9 cellular contexts compared by ENCODE assay signal in genomic region chr19:3692141-3693029, GRCh38. TPM values are rescaled to one million over a fixed set of nuclear protein-coding genes. Genes with fewer than 3 reads are reported as not detected.
DNase-seq lines count a peak whose midpoint lies in the region; ATAC-seq and TF ChIP-seq lines count a peak whose summit lies in the region.
"Had no signal": no experiment of that assay in that cellular context is flagged by ENCODE, and none has a peak within 500 bp of the region (broad histone marks: within the 10 kb centered on the region; RNA-seq: fewer than 3 reads in every experiment).

No MANE protein-coding gene starts in this region.

- H3K36me3 Mint-ChIP-seq in CD8-positive, alpha-beta memory T cell = peaks cover 0 to 10% (median 2%) of the 10 kb centered on the region in 3 donors
- H3K36me3 Mint-ChIP-seq in T-cell = no peaks in the 10 kb centered on the region
- H3K36me3 Mint-ChIP-seq in naive thymus-derived CD8-positive, alpha-beta T cell = peaks cover 0 to 2% (median 0%) of the 10 kb centered on the region in 3 donors

- H3K27ac ChIP-seq in CD8-positive, alpha-beta memory T cell (ENCODE audit: low read depth, low read length) = no peak overlapping the region

- CTCF ChIA-PET in CD8-positive, alpha-beta memory T cell (lab: Charles Lee) = interaction anchor here (1.0 to 3.2 kb wide), 7 partner anchors 11 to 137 kb away, joined by 3 to 15 read pairs (median 5); no protein-coding TSS in a partner anchor
- CTCF ChIA-PET in T-cell (lab: Charles Lee) = interaction anchor here (0.6 to 0.8 kb wide), 2 partner anchors 10 to 32 kb away, joined by 3 read pairs; no protein-coding TSS in a partner anchor

- ATAC-seq in T-cell (replicated peaks in 1 of 4) = peak; percentile 34 to 56 (median 36)
- ATAC-seq in naive thymus-derived CD8-positive, alpha-beta T cell = peak; percentile 36 to 54
- ATAC-seq in HG03097 (IDR thresholded peaks at IDR 0.05; ENCODE audit: low FRiP score, unreplicated experiment) = no peak

- no peaks in the 10 kb centered on the region for H3K27me3 Mint-ChIP-seq in CD8-positive, alpha-beta memory T cell
- no peaks in the 10 kb centered on the region for H3K27me3 Mint-ChIP-seq in T-cell
- no peaks in the 10 kb centered on the region for H3K27me3 Mint-ChIP-seq in naive thymus-derived CD8-positive, alpha-beta T cell

- POLR2A ChIA-PET in CD8-positive, alpha-beta memory T cell (lab: Charles Lee) = interaction anchor here (0.5 to 0.7 kb wide), 2 partner anchors 21 to 56 kb away, joined by 3 read pairs; no protein-coding TSS in a partner anchor
- POLR2A ChIA-PET in T-cell (lab: Charles Lee) = no interaction called here
- POLR2A ChIA-PET in naive thymus-derived CD8-positive, alpha-beta T cell (lab: Charles Lee) = interaction anchor here (1.1 kb wide), 1 partner anchor 20 kb away, joined by 4 read pairs; no protein-coding TSS in a partner anchor

- H3K4me1 Mint-ChIP-seq in CD8-positive, alpha-beta memory T cell = peaks cover 23 to 50% (median 27%) of the 10 kb centered on the region in 3 donors
- H3K4me1 Mint-ChIP-seq in T-cell = peaks cover 21 to 46% (median 36%) of the 10 kb centered on the region in 3 donors
- peaks cover 24 to 51% (median 40%) of the 10 kb centered on the region in 4 donors for H3K4me1 Mint-ChIP-seq in naive thymus-derived CD8-positive, alpha-beta T cell

- H3K9me3 Mint-ChIP-seq in CD8-positive, alpha-beta memory T cell = no peaks in the 10 kb centered on the region
- H3K9me3 Mint-ChIP-seq in T-cell = no peaks in the 10 kb centered on the region
- peaks cover 0 to 2% (median 0%) of the 10 kb centered on the region in 9 donors for H3K9me3 Mint-ChIP-seq in naive thymus-derived CD8-positive, alpha-beta T cell

- H3K27ac Mint-ChIP-seq in CD8-positive, alpha-beta memory T cell = peak overlapping the region in 2 of 8 donors; percentile 84 to 89
- no peak overlapping the region for H3K27ac Mint-ChIP-seq in T-cell
- peak overlapping the region in 5 of 10 donors; percentile 18 to 72 (median 53) for H3K27ac Mint-ChIP-seq in naive thymus-derived CD8-positive, alpha-beta T cell

- no peaks in the 10 kb centered on the region for H3K27me3 ChIP-seq in CD8-positive, alpha-beta memory T cell (ENCODE audit: insufficient read depth, low read length, poor library complexity, severe bottlenecking)

- H3K9me3 ChIP-seq in CD8-positive, alpha-beta memory T cell (ENCODE audit: low read length) = no peaks in the 10 kb centered on the region
- H3K9me3 ChIP-seq: HAP-1 had no signal

- peak; percentile 70 for TF ChIP-seq CTCF in cardiac fibroblast (IDR thresholded peaks at IDR 0.05; ENCODE audit: low read depth, low read length)

- H3K4me1 ChIP-seq in CD8-positive, alpha-beta memory T cell (ENCODE audit: insufficient read depth, low read length) = peaks cover 16% of the 10 kb centered on the region
- H3K4me1 ChIP-seq: HAP-1 had no signal

- H3K4me3 ChIP-seq in CD8-positive, alpha-beta memory T cell (ENCODE audit: low read length) = no peak overlapping the region
- H3K4me3 ChIP-seq in cardiac fibroblast (replicated peaks in 1 of 2; ENCODE audit: low read depth in 2 of 2, low read length in 2 of 2) = no peak overlapping the region
- H3K4me3 ChIP-seq: HAP-1 had no signal

- peak; percentile 29 to 73 (median 42) for DNase-seq in CD8-positive, alpha-beta memory T cell
- DNase-seq in T-cell = peak in 25 of 34 experiments; percentile 25 to 60 (median 48)
- no peak for DNase-seq in cardiac fibroblast (ENCODE audit: low read depth in 2 of 2)
- peak in 9 of 10 donors; percentile 32 to 59 (median 50) for DNase-seq in naive thymus-derived CD8-positive, alpha-beta T cell
- no peak for DNase-seq in amniotic stem cell (lab: John Stamatoyannopoulos, UW)
- no peak for DNase-seq in ACHN
- no peak for DNase-seq in 8988T

- in situ Hi-C loops in ACHN (cut with HindIII; ENCODE audit: low pct_ligation_motif_present, low pct_unique_long_range_greater_than_20kb, low sequenced_read_pairs) = no loop called here

- peak overlapping the region in 2 of 7 donors; percentile 54 to 71 for H3K4me3 Mint-ChIP-seq in CD8-positive, alpha-beta memory T cell
- H3K4me3 Mint-ChIP-seq in T-cell = no peak overlapping the region
- peak overlapping the region in 1 of 10 donors; percentile 29 for H3K4me3 Mint-ChIP-seq in naive thymus-derived CD8-positive, alpha-beta T cell

- H3K36me3 ChIP-seq in CD8-positive, alpha-beta memory T cell (ENCODE audit: insufficient read depth, low read length) = no peaks in the 10 kb centered on the region
- H3K36me3 ChIP-seq: HAP-1 had no signal

RNA-seq across cellular contexts. Expression of gene PIP5K1C, which starts 7.9 kb away (rescaled TPM):
- total RNA-seq in CD8-positive, alpha-beta memory T cell = 10 to 100 TPM; 26.9 to 27.6 TPM
- polyA plus RNA-seq in CD8-positive, alpha-beta memory T cell = 16.0 TPM
- total RNA-seq in T-cell = 10 to 100 TPM; 25.6 to 35.0 (median 32.1) TPM
- 10 to 100 TPM; 30.6 to 32.0 TPM for total RNA-seq in naive thymus-derived CD8-positive, alpha-beta T cell
- polyA plus RNA-seq in naive thymus-derived CD8-positive, alpha-beta T cell = 10 to 100 TPM in 1 of 3 donors, 1 to 10 TPM in 2; 3.9 to 10.1 (median 7.4) TPM

RNA-seq across cellular contexts. Expression of gene TJP3, which starts 15.8 kb away (rescaled TPM):
- total RNA-seq in CD8-positive, alpha-beta memory T cell = 1 to 10 TPM; 1.5 to 1.7 TPM
- 16.2 TPM for polyA plus RNA-seq in CD8-positive, alpha-beta memory T cell
- 10 to 100 TPM; 12.6 to 28.9 (median 19.4) TPM for total RNA-seq in T-cell
- total RNA-seq in naive thymus-derived CD8-positive, alpha-beta T cell = 10 to 100 TPM; 13.0 TPM
- 10 to 100 TPM in 1 of 3 donors, 1 to 10 TPM in 2; 5.2 to 11.1 (median 8.9) TPM for polyA plus RNA-seq in naive thymus-derived CD8-positive, alpha-beta T cell

Comparison
In these comparisons a context has a peak if more than half of its experiments do, and no peak if none do; other contexts are left out.
1. DNase-seq: peak in CD8-positive, alpha-beta memory T cell (5 of 5), T-cell (25 of 34) and naive thymus-derived CD8-positive, alpha-beta T cell (9 of 10); none in cardiac fibroblast (0 of 2), amniotic stem cell (single experiment), ACHN (single experiment) and 8988T (single experiment).
2. RNA of gene TJP3, which starts 15.8 kb away (total RNA-seq): 12.6 to 28.9 TPM in T-cell and 13.0 TPM in naive thymus-derived CD8-positive, alpha-beta T cell; 1.5 to 1.7 TPM in CD8-positive, alpha-beta memory T cell; every median in the first group is over 4 times any median in the second.
3. POLR2A ChIA-PET loops: an anchor here in CD8-positive, alpha-beta memory T cell (0.5 to 0.7 kb wide) and naive thymus-derived CD8-positive, alpha-beta T cell (1.1 kb wide); none called in T-cell.